In the genomic region with DNA sequence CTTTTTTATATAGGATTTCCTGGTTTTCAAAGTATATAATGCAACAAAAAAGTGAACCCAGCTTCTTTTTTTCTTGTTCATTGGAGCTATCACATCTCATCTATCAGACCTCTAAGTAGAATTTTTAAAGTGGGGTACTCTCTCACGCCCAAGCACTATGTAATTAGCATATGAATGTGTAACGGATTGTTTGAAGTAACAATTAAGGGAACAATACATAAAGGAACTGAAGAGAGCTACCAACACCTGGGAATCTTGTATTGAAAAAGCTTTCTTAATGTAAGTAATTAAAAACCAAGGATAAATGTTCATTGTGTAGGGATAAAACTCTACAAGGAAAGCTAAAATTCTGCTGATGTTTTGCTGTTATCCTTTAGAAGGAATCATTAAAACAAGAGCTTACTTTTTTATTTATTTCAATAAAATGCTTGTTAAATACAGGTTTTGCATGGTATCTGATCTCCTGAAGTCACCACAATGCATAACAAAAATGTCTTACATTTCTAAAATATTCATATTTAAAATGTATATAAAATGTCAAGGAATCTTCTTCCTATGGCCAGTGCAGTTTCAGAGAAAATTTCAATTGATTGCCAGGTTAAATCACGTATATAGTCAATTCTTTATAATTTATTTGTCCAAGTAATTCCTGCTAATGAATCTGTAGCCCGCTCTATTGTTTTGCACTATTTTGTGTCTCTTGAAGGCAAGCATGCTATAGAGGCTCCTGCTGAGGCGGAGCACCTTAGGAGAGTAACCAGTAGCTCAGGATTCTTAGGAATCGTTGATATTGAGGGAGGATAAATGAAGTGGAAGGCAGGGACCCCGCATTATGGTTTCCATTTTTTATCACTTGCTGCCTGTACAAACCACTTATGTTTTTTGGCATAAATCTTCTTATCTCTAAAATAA, we compare ENCODE assay signal across 24 cellular contexts. TPM values are rescaled to one million over a fixed set of nuclear protein-coding genes. Genes with fewer than 3 reads are reported as not detected.
DNase-seq lines count a peak whose midpoint lies in the region; ATAC-seq and TF ChIP-seq lines count a peak whose summit lies in the region.
"Had no signal": no experiment of that assay in that cellular context is flagged by ENCODE, and none has a peak within 500 bp of the region (broad histone marks: within the 10 kb centered on the region; RNA-seq: fewer than 3 reads in every experiment).

No MANE protein-coding gene starts in this region.

- H3F3A ChIP-seq in neural progenitor cell (ENCODE audit: low read depth), result peaks cover 45% of the 10 kb centered on the region

- H2AFZ ChIP-seq in neural progenitor cell (replicated peaks) (no peak overlapping the region), OCI-LY7 (ENCODE audit: low read length) (no peak overlapping the region)

- no peak overlapping the region for H3K9ac ChIP-seq in HUES6 (ENCODE audit: low read length)
- no peak overlapping the region for H3K9ac ChIP-seq in neural progenitor cell
- H3K9ac ChIP-seq: BLaER1 treated with 17β-estradiol and CSF1 and Interleukin-3, amounts not matched to agents 10 nM and 100 nM had no signal

- H3K4me3 ChIP-seq in HUES6 (ENCODE audit: low read depth, low read length) (peak overlapping the region; percentile 25; the same call in 1 of the 2 replicates), neural progenitor cell (peak overlapping the region; percentile 33), OCI-LY7 (ENCODE audit: low read depth, low read length, poor library complexity, severe bottlenecking) (no peak overlapping the region)
- H3K4me3 ChIP-seq: A549; BLaER1 treated with 17β-estradiol and CSF1 and Interleukin-3, amounts not matched to agents 10 nM and 100 nM; Peyer's patch had no signal

- DNase-seq in NCI-H146 treated with DMSO at 0.1 percent for 48 hours (lab: John Stamatoyannopoulos, UW; ENCODE audit: unreplicated experiment) (peak; percentile 30), neural progenitor cell (ENCODE audit: low spot score) (peak; percentile 74), OCI-LY7 (ENCODE audit: low spot score) (no peak), endothelial cell (ENCODE audit: low spot score) (no peak), NCI-H187 treated with DMSO at 0.1 percent for 48 hours (lab: John Stamatoyannopoulos, UW) (no peak)
- DNase-seq: AML-193; CD4-positive, alpha-beta T cell; HCEC 1CT; NCI-H1092; NCI-H1417 treated with DMSO at 0.1 percent for 48 hours; NCI-H2029 treated with DMSO at 0.1 percent for 48 hours; NCI-H2171; NCI-H345; NCI-H510A treated with DMSO at 0.1 percent for 48 hours; NCI-H82; OCI-M1; Peyer's patch; SHP77 treated with DMSO at 0.1 percent for 48 hours had no signal

- intact Hi-C loops in OCI-LY7 (cut with micrococcal nuclease; ENCODE audit: unreplicated experiment), result no loop called here

- H3K9me2 ChIP-seq in OCI-LY7 (ENCODE audit: insufficient read depth, low read length), result no peaks in the 10 kb centered on the region

- no TSS peak for BruUV-seq in OCI-LY7 (replicated peaks; lab: Mats Ljungman, UMichigan)

- H3K4me1 ChIP-seq in HUES6 (ENCODE audit: control insufficient read depth, insufficient read depth, low read length) (peaks cover 36% of the 10 kb centered on the region), neural progenitor cell (peaks cover 59% of the 10 kb centered on the region), OCI-LY7 (ENCODE audit: insufficient read depth, low read length, poor library complexity, severe bottlenecking) (no peaks in the 10 kb centered on the region)
- H3K4me1 ChIP-seq: A549; BLaER1 treated with 17β-estradiol and CSF1 and Interleukin-3, amounts not matched to agents 10 nM and 100 nM; Peyer's patch had no signal

- H3K4me3 Mint-ChIP-seq in brain (peak overlapping the region in 3 of 5 experiments; percentile 53 to 79 (median 69)), neural progenitor cell (no peak overlapping the region), endothelial cell (ENCODE audit: unreplicated experiment) (no peak overlapping the region)
- H3K4me3 Mint-ChIP-seq: CD4-positive, alpha-beta T cell had no signal

- H3K9me3 ChIP-seq in HUES6 (ENCODE audit: control insufficient read depth, insufficient read depth, low read depth, low read length), result no peaks in the 10 kb centered on the region
- no peaks in the 10 kb centered on the region for H3K9me3 ChIP-seq in neural progenitor cell (ENCODE audit: low read depth)
- no peaks in the 10 kb centered on the region for H3K9me3 ChIP-seq in OCI-LY7 (ENCODE audit: low read length)
- H3K9me3 ChIP-seq: A549; BLaER1 treated with 17β-estradiol and CSF1 and Interleukin-3, amounts not matched to agents 10 nM and 100 nM; Peyer's patch had no signal

- peak overlapping the region; percentile 62 for H3K27ac ChIP-seq in HUES6 (ENCODE audit: low read depth, low read length)
- peak overlapping the region; percentile 99 for H3K27ac ChIP-seq in neural progenitor cell
- no peak overlapping the region for H3K27ac ChIP-seq in OCI-LY7 (ENCODE audit: low read depth, low read length, poor library complexity, severe bottlenecking)
- H3K27ac ChIP-seq: A549; BLaER1 treated with 17β-estradiol and CSF1 and Interleukin-3, amounts not matched to agents 10 nM and 100 nM; Peyer's patch had no signal

- no peaks in the 10 kb centered on the region for H4K20me1 ChIP-seq in neural progenitor cell (ENCODE audit: low read depth)
- H4K20me1 ChIP-seq in OCI-LY7 (ENCODE audit: insufficient read depth, low read length), result no peaks in the 10 kb centered on the region
- H4K20me1 ChIP-seq: BLaER1 treated with 17β-estradiol and CSF1 and Interleukin-3, amounts not matched to agents 10 nM and 100 nM had no signal

- peaks cover 0 to 1% (median 0%) of the 10 kb centered on the region in 5 experiments for H3K9me3 Mint-ChIP-seq in brain
- H3K9me3 Mint-ChIP-seq in neural progenitor cell, result peaks cover 12% of the 10 kb centered on the region
- H3K9me3 Mint-ChIP-seq in endothelial cell (ENCODE audit: unreplicated experiment), result no peaks in the 10 kb centered on the region
- H3K9me3 Mint-ChIP-seq: CD4-positive, alpha-beta T cell had no signal

- H3K79me2 ChIP-seq in neural progenitor cell (ENCODE audit: low read depth) (peaks cover 57% of the 10 kb centered on the region), OCI-LY7 (ENCODE audit: insufficient read depth, low read depth, low read length) (no peaks in the 10 kb centered on the region)

- H3K36me3 Mint-ChIP-seq in brain (peaks cover 15% of the 10 kb centered on the region), neural progenitor cell (peaks cover 25% of the 10 kb centered on the region), endothelial cell (ENCODE audit: low read depth, unreplicated experiment) (no peaks in the 10 kb centered on the region)

- peaks cover 42% of the 10 kb centered on the region for H3K4me1 Mint-ChIP-seq in brain
- H3K4me1 Mint-ChIP-seq in neural progenitor cell, result peaks cover 21% of the 10 kb centered on the region
- peaks cover 4% of the 10 kb centered on the region for H3K4me1 Mint-ChIP-seq in endothelial cell (ENCODE audit: unreplicated experiment)

- H3K27me3 ChIP-seq in HUES6 (ENCODE audit: control insufficient read depth, insufficient read depth, low read length) (no peaks in the 10 kb centered on the region), neural progenitor cell (no peaks in the 10 kb centered on the region)
- H3K27me3 ChIP-seq: BLaER1 treated with 17β-estradiol and CSF1 and Interleukin-3, amounts not matched to agents 10 nM and 100 nM; Peyer's patch had no signal

- peaks cover 10% of the 10 kb centered on the region; the same call in 1 of the 2 replicates for H3K36me3 ChIP-seq in HUES6 (ENCODE audit: control insufficient read depth, insufficient read depth, low read length)
- H3K36me3 ChIP-seq in neural progenitor cell, result no peaks in the 10 kb centered on the region
- no peaks in the 10 kb centered on the region for H3K36me3 ChIP-seq in OCI-LY7 (ENCODE audit: insufficient read depth, low read length)
- H3K36me3 ChIP-seq: BLaER1 treated with 17β-estradiol and CSF1 and Interleukin-3, amounts not matched to agents 10 nM and 100 nM; Peyer's patch had no signal

- no peak for TF ChIP-seq CTCF in brain (conservative IDR thresholded peaks at IDR 0.05)
- TF ChIP-seq CTCF in neural progenitor cell (IDR thresholded peaks at IDR 0.05), result no peak
- TF ChIP-seq CTCF in OCI-LY7 (conservative IDR thresholded peaks at IDR 0.05; ENCODE audit: low read length), result no peak
- no peak for TF ChIP-seq CTCF in endothelial cell (IDR thresholded peaks at IDR 0.05; ENCODE audit: unreplicated experiment)

- CTCF ChIA-PET in OCI-LY7 (lab: Charles Lee; ENCODE audit: unreplicated experiment), result no interaction called here

- H3K4me2 ChIP-seq in neural progenitor cell (peak overlapping the region; percentile 76), OCI-LY7 (ENCODE audit: low read length) (no peak overlapping the region)
- H3K4me2 ChIP-seq: A549; BLaER1 treated with 17β-estradiol and CSF1 and Interleukin-3, amounts not matched to agents 10 nM and 100 nM had no signal

- POLR2A ChIA-PET in OCI-LY7 (lab: Charles Lee), result interaction anchor here (0.7 to 1.1 kb wide), 2 partner anchors 14 to 16 kb away, joined by 3 to 6 read pairs; no protein-coding TSS in a partner anchor

- H3K27ac Mint-ChIP-seq in brain, result peak overlapping the region; percentile 63 to 82 (median 76)
- peak overlapping the region; percentile 90 for H3K27ac Mint-ChIP-seq in neural progenitor cell
- H3K27ac Mint-ChIP-seq in endothelial cell (ENCODE audit: unreplicated experiment), result no peak overlapping the region
- H3K27ac Mint-ChIP-seq: CD4-positive, alpha-beta T cell had no signal

- no peak for ATAC-seq in GM21367 (IDR thresholded peaks at IDR 0.05; ENCODE audit: unreplicated experiment)
- ATAC-seq: A549 had no signal

- H3K27me3 Mint-ChIP-seq in brain (no peaks in the 10 kb centered on the region), neural progenitor cell (ENCODE audit: insufficient read depth, low read depth) (no peaks in the 10 kb centered on the region), endothelial cell (ENCODE audit: unreplicated experiment) (no peaks in the 10 kb centered on the region)
- H3K27me3 Mint-ChIP-seq: CD4-positive, alpha-beta T cell had no signal

RNA-seq across cellular contexts. Expression of gene PTPRZ1, which starts 51.6 kb away (rescaled TPM):
- polyA plus RNA-seq in brain (ENCODE audit: insufficient read depth, low read depth, low replicate concordance), result 26.3 TPM
- total RNA-seq in neural progenitor cell (ENCODE audit: low replicate concordance) (119 and 154 TPM in 2 replicates), OCI-LY7 (2022) (not detected in 2 replicates), endothelial cell (ENCODE audit: unreplicated experiment) (2.5 TPM)
- total RNA-seq in OCI-LY7 (2014; rRNA removed; shearing (Covaris generic)), result not detected in 2 replicates
- total RNA-seq: CD4-positive, alpha-beta T cell; T-helper 1 cell treated with Interleukin-12 subunit alpha and Interleukin-12 subunit beta and Interleukin-4 antibody, amounts not matched to agents 30 ng/mL and 1 ng/mL, for 36 hours had no signal
- polyA plus RNA-seq: A549 had no signal

Comparison
In these comparisons a context has a peak if more than half of its experiments do, and no peak if none do; other contexts are left out.
1. DNase-seq: peak in NCI-H146 treated with DMSO at 0.1 percent for 48 hours (single experiment) and neural progenitor cell (single experiment); none in OCI-LY7 (single experiment), endothelial cell (single experiment) and NCI-H187 treated with DMSO at 0.1 percent for 48 hours (single experiment).
2. H3K4me3 Mint-ChIP-seq: peak in brain (3 of 5); none in neural progenitor cell (single experiment) and endothelial cell (single experiment).
3. RNA of gene PTPRZ1, which starts 51.6 kb away (total RNA-seq): 119 to 154 TPM in neural progenitor cell; 2.5 TPM in endothelial cell (single experiment) and not detected in OCI-LY7; every median in the first group is over 10 times any median in the second.